30 cellular contexts compared by ENCODE assay signal in genomic region chrX:85108165-85108564, GRCh38.
"Had no signal": no experiment of that assay in that cellular context is flagged by ENCODE, and none has a peak within 500 bp of the region (broad histone marks: within the 10 kb centered on the region; RNA-seq: fewer than 3 reads in every experiment).

No MANE protein-coding gene starts in this region.

- H3K36me3 ChIP-seq: cardiac muscle cell, colonic mucosa, pancreas, right atrium auricular region, transverse colon had no signal

- H3K4me1 ChIP-seq: colonic mucosa, pancreas, psoas muscle, right atrium auricular region had no signal

- H3K27me3 Mint-ChIP-seq: activated CD4-positive, alpha-beta memory T cell treated with anti-CD3 and anti-CD28 coated beads, Interleukin-2, amount 10 ng/mL, durations not matched to agents 7 days and 5 days; activated CD4-positive, alpha-beta T cell treated with anti-CD3 and anti-CD28 coated beads, Interleukin-2, amount 10 ng/mL, durations not matched to agents 7 days and 5 days; activated naive CD4-positive, alpha-beta T cell treated with anti-CD3 and anti-CD28 coated beads, Interleukin-2, amount 50 U/mL, for 24 hours; activated T-helper 17 cell treated with anti-CD3 and anti-CD28 coated beads, Interleukin-2, amount 50 U/mL, for 72 hours; naive thymus-derived CD4-positive, alpha-beta T cell; T-helper 17 cell had no signal

- H3K27ac ChIP-seq: cardiac muscle cell, colonic mucosa, dorsolateral prefrontal cortex, pancreas, psoas muscle, right atrium auricular region, transverse colon had no signal

- ATAC-seq: activated naive CD8-positive, alpha-beta T cell treated with anti-CD3 and anti-CD28 coated beads, Interleukin-2, amount 50 U/mL, for 24 hours; activated T-helper 17 cell treated with anti-CD3 and anti-CD28 coated beads, Interleukin-2, amount 50 U/mL, for 72 hours; left cardiac atrium; left ventricle myocardium superior; naive thymus-derived CD4-positive, alpha-beta T cell; pancreas; T-helper 17 cell; WTC11 had no signal

- H3K9me3 Mint-ChIP-seq: activated CD4-positive, alpha-beta memory T cell treated with anti-CD3 and anti-CD28 coated beads, Interleukin-2, amount 10 ng/mL, durations not matched to agents 7 days and 5 days; activated CD4-positive, alpha-beta T cell treated with anti-CD3 and anti-CD28 coated beads, Interleukin-2, amount 10 ng/mL, durations not matched to agents 7 days and 5 days; activated naive CD4-positive, alpha-beta T cell treated with anti-CD3 and anti-CD28 coated beads, Interleukin-2, amount 50 U/mL, for 24 hours; activated naive CD8-positive, alpha-beta T cell treated with anti-CD3 and anti-CD28 coated beads, Interleukin-2, amount 50 U/mL, for 24 hours; activated T-cell treated with anti-CD3 and anti-CD28 coated beads, Interleukin-2, amount 50 U/mL, for 24 hours; activated T-helper 17 cell treated with anti-CD3 and anti-CD28 coated beads, Interleukin-2, amount 50 U/mL, for 72 hours; naive thymus-derived CD4-positive, alpha-beta T cell had no signal

- H3K4me3 Mint-ChIP-seq: activated CD4-positive, alpha-beta memory T cell treated with anti-CD3 and anti-CD28 coated beads, Interleukin-2, amount 10 ng/mL, durations not matched to agents 7 days and 5 days; activated CD4-positive, alpha-beta T cell treated with anti-CD3 and anti-CD28 coated beads, Interleukin-2, amount 10 ng/mL, durations not matched to agents 7 days and 5 days; activated naive CD4-positive, alpha-beta T cell treated with anti-CD3 and anti-CD28 coated beads, Interleukin-2, amount 50 U/mL, for 24 hours; activated naive CD8-positive, alpha-beta T cell treated with anti-CD3 and anti-CD28 coated beads, Interleukin-2, amount 50 U/mL, for 24 hours; activated T-cell treated with anti-CD3 and anti-CD28 coated beads, Interleukin-2, amount 50 U/mL, for 24 hours; activated T-helper 17 cell treated with anti-CD3 and anti-CD28 coated beads, Interleukin-2, amount 50 U/mL, for 72 hours; mesothelial cell of epicardium; naive thymus-derived CD4-positive, alpha-beta T cell; T-helper 17 cell; WTC11 had no signal

- H3K36me3 Mint-ChIP-seq: activated naive CD4-positive, alpha-beta T cell treated with anti-CD3 and anti-CD28 coated beads, Interleukin-2, amount 50 U/mL, for 24 hours; mesothelial cell of epicardium; naive thymus-derived CD4-positive, alpha-beta T cell; WTC11 had no signal

- H3K27ac Mint-ChIP-seq: activated CD4-positive, alpha-beta memory T cell treated with anti-CD3 and anti-CD28 coated beads, Interleukin-2, amount 10 ng/mL, durations not matched to agents 7 days and 5 days; activated CD4-positive, alpha-beta T cell treated with anti-CD3 and anti-CD28 coated beads, Interleukin-2, amount 10 ng/mL, durations not matched to agents 7 days and 5 days; activated naive CD4-positive, alpha-beta T cell treated with anti-CD3 and anti-CD28 coated beads, Interleukin-2, amount 50 U/mL, for 24 hours; activated naive CD8-positive, alpha-beta T cell treated with anti-CD3 and anti-CD28 coated beads, Interleukin-2, amount 50 U/mL, for 24 hours; activated T-cell treated with anti-CD3 and anti-CD28 coated beads, Interleukin-2, amount 50 U/mL, for 24 hours; activated T-helper 17 cell treated with anti-CD3 and anti-CD28 coated beads, Interleukin-2, amount 50 U/mL, for 72 hours; mesothelial cell of epicardium; T-helper 17 cell; WTC11 had no signal

- H3K4me3 ChIP-seq: cardiac muscle cell, colonic mucosa, dorsolateral prefrontal cortex, pancreas, psoas muscle, right atrium auricular region, transverse colon had no signal

- H3K27me3 ChIP-seq: cardiac muscle cell, colonic mucosa, right atrium auricular region, transverse colon had no signal

- DNase-seq: activated CD4-positive, alpha-beta memory T cell treated with anti-CD3 and anti-CD28 coated beads, Interleukin-2, amount 10 ng/mL, durations not matched to agents 7 days and 5 days; activated CD4-positive, alpha-beta T cell treated with anti-CD3 and anti-CD28 coated beads for 1 hour; activated CD4-positive, alpha-beta T cell treated with anti-CD3 and anti-CD28 coated beads, Interleukin-2, amount 10 ng/mL, durations not matched to agents 7 days and 5 days; activated CD8-positive, alpha-beta memory T cell treated with anti-CD3 and anti-CD28 coated beads, Interleukin-2, amount 50 U/mL, for 48 hours; activated gamma-delta T cell treated with Interleukin-2 at 50 U/mL for 16 hours; activated naive CD8-positive, alpha-beta T cell treated with anti-CD3 and anti-CD28 coated beads, Interleukin-2, amount 50 U/mL, for 24 hours; activated T-cell treated with anti-CD3 and anti-CD28 coated beads, Interleukin-2, amount 50 U/mL, for 24 hours; amygdala; colonic mucosa; dorsolateral prefrontal cortex; effector memory CD4-positive, alpha-beta T cell; glutamatergic neuron; islet precursor cell; left cardiac atrium; left ventricle myocardium superior; naive thymus-derived CD4-positive, alpha-beta T cell; stimulated activated CD4-positive, alpha-beta T cell treated with anti-CD3 and anti-CD28 coated beads, Interleukin-15, amount 100 ng/mL, for 24 hours; stimulated activated CD4-positive, alpha-beta T cell treated with anti-CD3 and anti-CD28 coated beads, Interleukin-2, amount 100 ng/mL, for 24 hours; stimulated activated naive CD4-positive, alpha-beta T cell; T-helper 17 cell; T1000; transverse colon had no signal

- H3K4me1 Mint-ChIP-seq: activated CD4-positive, alpha-beta memory T cell treated with anti-CD3 and anti-CD28 coated beads, Interleukin-2, amount 10 ng/mL, durations not matched to agents 7 days and 5 days; activated CD4-positive, alpha-beta T cell treated with anti-CD3 and anti-CD28 coated beads, Interleukin-2, amount 10 ng/mL, durations not matched to agents 7 days and 5 days; activated naive CD4-positive, alpha-beta T cell treated with anti-CD3 and anti-CD28 coated beads, Interleukin-2, amount 50 U/mL, for 24 hours; activated naive CD8-positive, alpha-beta T cell treated with anti-CD3 and anti-CD28 coated beads, Interleukin-2, amount 50 U/mL, for 24 hours; activated T-helper 17 cell treated with anti-CD3 and anti-CD28 coated beads, Interleukin-2, amount 50 U/mL, for 72 hours; mesothelial cell of epicardium; T-helper 17 cell; WTC11 had no signal

- H3K9me3 ChIP-seq: colonic mucosa, pancreas, psoas muscle, right atrium auricular region, transverse colon had no signal
